Comparison of ENCODE assay signal across 14 cellular contexts in the genomic region with DNA sequence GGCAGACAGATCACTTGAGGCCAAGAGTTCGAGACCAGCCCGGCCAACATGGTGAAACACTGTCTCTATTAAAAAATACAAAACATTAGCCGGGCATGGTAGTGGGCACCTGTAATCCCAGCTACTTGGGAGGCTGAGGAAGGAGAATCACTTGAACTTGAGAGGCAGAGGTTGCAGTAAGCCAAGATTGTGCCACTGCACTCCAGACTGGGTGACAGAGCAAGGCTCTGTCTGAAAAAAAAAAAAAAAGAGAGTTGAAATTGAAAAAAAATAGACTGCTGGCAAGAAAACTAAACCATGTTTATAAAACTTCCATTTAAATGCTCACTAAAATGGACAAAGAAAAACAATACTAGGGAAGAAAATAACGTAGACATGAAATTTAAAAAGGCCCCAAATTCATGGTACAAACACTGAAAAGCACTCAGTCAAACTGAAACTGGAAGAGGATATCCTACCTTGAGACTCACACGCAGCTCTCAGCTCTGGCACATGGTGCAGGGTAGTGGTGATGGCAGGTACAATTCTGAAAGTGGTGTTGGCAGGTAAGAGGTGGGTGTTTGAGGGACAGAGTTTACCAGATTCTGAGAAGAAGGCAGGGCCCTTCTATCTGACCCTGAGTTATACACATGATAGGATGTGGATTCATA. TPM values are rescaled to one million over a fixed set of nuclear protein-coding genes. Genes with fewer than 3 reads are reported as not detected.
A peak's percentile ranks its signal among the peaks of the same experiment; 100 is the strongest.
DNase-seq lines count a peak whose midpoint lies in the region; ATAC-seq, FAIRE-seq and TF ChIP-seq lines count a peak whose summit lies in the region.
"Had no signal": no experiment of that assay in that cellular context is flagged by ENCODE, and none has a peak within 500 bp of the region (broad histone marks: within the 10 kb centered on the region; RNA-seq: fewer than 3 reads in every experiment).

No MANE protein-coding gene starts in this region.

- CTCF ChIA-PET in GM12878 (lab: Yijun Ruan, JAX) = interaction anchor here (0.8 to 1.6 kb wide), 3 partner anchors 22 to 88 kb away, joined by 3 to 4 read pairs (median 4); no protein-coding TSS in a partner anchor
- CTCF ChIA-PET in RWPE1 (lab: Yijun Ruan, JAX) = no interaction called here

- peak overlapping the region; percentile 50 for H3K4me2 ChIP-seq in GM12878 (ENCODE audit: control insufficient read depth, insufficient read depth)

- H2AFZ ChIP-seq in GM12878 (ENCODE audit: control insufficient read depth, low read depth, low read length) = peak overlapping the region; percentile 60
- H2AFZ ChIP-seq: GM23248 had no signal

- peak; percentile 49 for TF ChIP-seq POLR2A in GM12878 (IDR thresholded peaks at IDR 0.05; ENCODE audit: low read depth, low read length)
- no peak for TF ChIP-seq POLR2A in stomach (IDR thresholded peaks at IDR 0.05)

- peak overlapping the region in 2 of 3 donors; percentile 24 to 32 for H3K27ac Mint-ChIP-seq in IgD-negative memory B cell

- no peaks in the 10 kb centered on the region for H3K9me3 Mint-ChIP-seq in IgD-negative memory B cell

- TF ChIP-seq CTCF in GM12878 (IDR thresholded peaks at IDR 0.05 in 2 of 3, conservative IDR thresholded peaks at IDR 0.05 in 1 of 3; ENCODE audit: control insufficient read depth in 2 of 3, extremely low read depth in 1 of 3, insufficient read depth in 1 of 3, low read depth in 3 of 3, low read length in 3 of 3) = no peak
- TF ChIP-seq CTCF in RWPE1 (conservative IDR thresholded peaks at IDR 0.05; ENCODE audit: low read depth) = no peak
- TF ChIP-seq CTCF in stomach (IDR thresholded peaks at IDR 0.05) = no peak

- POLR2A ChIA-PET in GM12878 (lab: Charles Lee) = interaction anchor here (0.7 to 2.4 kb wide), 4 partner anchors 9 to 18 kb away, joined by 3 to 12 read pairs (median 5); a partner anchor contains a TSS
- POLR2A ChIA-PET in RWPE1 (lab: Yijun Ruan, JAX; ENCODE audit: low non-redundant PET) = no interaction called here

- WGBS in GM12878 (ENCODE audit: insufficient coverage, insufficient replicate concordance, low lambda C conversion rate, missing lambda C conversion rate) = 61% methylated on average over 5 of the region's 5 CpGs
- 57 to 66% (median 59%) methylated on average over 5 of the region's 5 CpGs for WGBS in stomach, 5 donors

- FAIRE-seq in GM12878 (lab: Jason Lieb, UNC) = peak; percentile 95
- FAIRE-seq: G401.6, HepG2 had no signal

- SMC1A ChIA-PET in GM12878 (lab: Charles Lee; ENCODE audit: uncharacterized antibody, unreplicated experiment) = interaction anchor here (1.3 to 2.4 kb wide), 3 partner anchors 12 to 19 kb away, joined by 3 to 11 read pairs (median 5); a partner anchor contains a TSS

- intact Hi-C loops in GM12878 (cut with micrococcal nuclease; ENCODE audit: unreplicated experiment) = no loop called here
- intact Hi-C loops in stomach (cut with DNase I; ENCODE audit: low total_unique reads) = no loop called here

- no peaks in the 10 kb centered on the region for H3K27me3 Mint-ChIP-seq in IgD-negative memory B cell

- H3K4me3 ChIP-seq in GM12878 (no peak overlapping the region), stomach (no peak overlapping the region)
- H3K4me3 ChIP-seq: gastrocnemius medialis, GM23248 had no signal

- no peak overlapping the region; the same call in 1 of the 2 replicates for H3K9ac ChIP-seq in GM12878 (ENCODE audit: control insufficient read depth, insufficient read depth, low read length)
- H3K9ac ChIP-seq: GM23248 had no signal

- H3K79me2 ChIP-seq in GM12878 (ENCODE audit: control insufficient read depth, insufficient read depth, low read length) = no peaks in the 10 kb centered on the region

- peaks cover 6% of the 10 kb centered on the region for H3K36me3 Mint-ChIP-seq in IgD-negative memory B cell

- peak; percentile 45 for DNase-seq in GM12878 (ENCODE audit: low read depth, low spot score)
- peak; percentile 28 for DNase-seq in stimulated activated naive CD4-positive, alpha-beta T cell treated with Interleukin-2 at 50 U/mL for 16 hours (lab: John Stamatoyannopoulos, UW)
- DNase-seq in RWPE1 (ENCODE audit: low spot score) = no peak
- DNase-seq in HPDE6-E6E7 (ENCODE audit: extremely low spot score) = no peak
- no peak for DNase-seq in T1000 (lab: John Stamatoyannopoulos, UW)
- no peak for DNase-seq in stomach
- DNase-seq: gastrocnemius medialis, GM23248, NCI-H510A treated with DMSO at 0.1 percent for 48 hours, T-helper 9 cell had no signal

- H3K9me3 ChIP-seq in GM12878 (replicated peaks; ENCODE audit: control insufficient read depth, insufficient read depth, low read length) (no peaks in the 10 kb centered on the region), stomach (no peaks in the 10 kb centered on the region)
- H3K9me3 ChIP-seq: gastrocnemius medialis had no signal

- H3K4me1 Mint-ChIP-seq in IgD-negative memory B cell = peaks cover 6 to 11% (median 6%) of the 10 kb centered on the region in 3 donors

- TF ChIP-seq EP300 in GM12878 (IDR thresholded peaks at IDR 0.05; ENCODE audit: borderline replicate concordance in 1 of 2, control insufficient read depth in 1 of 2, low read depth in 2 of 2, low read length in 2 of 2) (no peak), stomach (IDR thresholded peaks at IDR 0.05) (no peak)

- peak overlapping the region in 1 of 4 donors; percentile 79 for H3K4me3 Mint-ChIP-seq in IgD-negative memory B cell

- in situ Hi-C loops in GM12878 (cut with MboI) = no loop called here

- RAD21 ChIA-PET in GM12878 (lab: Charles Lee; ENCODE audit: unreplicated experiment) = interaction anchor here (1.0 to 1.5 kb wide), 3 partner anchors 18 to 37 kb away, joined by 3 to 6 read pairs (median 4); a partner anchor contains a TSS

- H3K36me3 ChIP-seq in GM12878 (ENCODE audit: control insufficient read depth in 2 of 2, insufficient read depth in 2 of 2, low read length in 1 of 2) = peaks cover 1 to 12% of the 10 kb centered on the region in 2 experiments
- H3K36me3 ChIP-seq in stomach = peaks cover 23 to 40% (median 38%) of the 10 kb centered on the region in 4 donors

- no peak for TF ChIP-seq RAD21 in GM12878 (IDR thresholded peaks at IDR 0.05; ENCODE audit: insufficient read depth, low read depth, low read length)

- H3K27me3 ChIP-seq in GM12878 (replicated peaks in 1 of 2; ENCODE audit: control insufficient read depth in 2 of 2, insufficient read depth in 2 of 2, low read length in 1 of 2) (no peaks in the 10 kb centered on the region), stomach (no peaks in the 10 kb centered on the region)
- H3K27me3 ChIP-seq: gastrocnemius medialis had no signal

- ATAC-seq in GM19372 (IDR thresholded peaks at IDR 0.05; ENCODE audit: low read depth, unreplicated experiment) = peak; percentile 54
- peak; percentile 99 for ATAC-seq in GM12878
- ATAC-seq: gastrocnemius medialis, HepG2 had no signal

- H3K27ac ChIP-seq in GM12878 (ENCODE audit: control insufficient read depth, insufficient read depth) (peak overlapping the region; percentile 41), RWPE1 (no peak overlapping the region), stomach (peak overlapping the region in 2 of 5 donors; percentile 39 to 78)
- H3K27ac ChIP-seq: gastrocnemius medialis, GM23248 had no signal

- H3K4me1 ChIP-seq in GM12878 (ENCODE audit: control insufficient read depth, insufficient read depth, low read length) = peaks cover 12% of the 10 kb centered on the region
- peaks cover 0 to 17% (median 6%) of the 10 kb centered on the region in 4 donors for H3K4me1 ChIP-seq in stomach
- H3K4me1 ChIP-seq: gastrocnemius medialis had no signal

- BruUV-seq in GM12878 (replicated peaks; lab: Mats Ljungman, UMichigan) = no TSS peak

- no peaks in the 10 kb centered on the region for H4K20me1 ChIP-seq in GM12878 (ENCODE audit: control insufficient read depth, insufficient read depth)

RNA-seq across cellular contexts. Expression of a gene that starts 19.3 kb away (rescaled TPM):
- polyA plus RNA-seq in IgD-negative memory B cell (11.0 TPM), GM12878 (2011; rRNA removed) (26.3 and 36.2 TPM in 2 replicates), GM12878 (2014; fragmentation: Illumina TruSeq; extraction: Trizol) (22.0 and 29.3 TPM in 2 replicates), GM12878 (2014; fragmentation: Nextera tagmentation; extraction: Ambion mirVana) (1 to 10 TPM; 2.0 to 4.2 TPM), GM12878 (2014; rRNA removed) (32.6 and 32.8 TPM in 2 replicates), GM12878 (2016; fragmentation: Nextera tagmentation; extraction: Ambion mirVana) (10 to 100 TPM; 27.1 to 30.8 TPM), stomach (10 to 100 TPM; 15.3 to 24.2 (median 20.0) TPM)
- total RNA-seq in GM12878 (2013; cell fraction: nucleolus; rRNA removed) = 68.0 and 71.2 TPM in 2 replicates
- total RNA-seq in GM12878 (2014; rRNA removed) (19.8 and 21.6 TPM in 2 replicates), GM12878 (2014; rRNA removed; fragmentation: Illumina TruSeq; extraction: Trizol) (19.0 and 21.2 TPM in 2 replicates), GM12878 (2021) (29.7 and 31.1 TPM in 2 replicates), stomach (100 to 1,000 TPM in 1 of 5 donors, 10 to 100 TPM in 4; 12.9 to 146 (median 29.5) TPM)
- polyA plus RNA-seq in GM12878 (2011; ENCODE audit: low read depth) = 16.1 TPM
- polyA plus RNA-seq in GM12878 (2011; cell fraction: cytosol; rRNA removed) = 32.1 and 42.7 TPM in 2 replicates
- 110 and 114 TPM in 2 replicates for polyA plus RNA-seq in GM12878 (2011; cell fraction: nucleus; rRNA removed)
- 31.1 and 34.2 TPM in 2 replicates for polyA plus RNA-seq in GM12878 (2012)
- 20.8 and 41.9 TPM in 2 replicates for polyA minus RNA-seq in GM12878 (2011; rRNA and poly(A)+ RNA removed)
- polyA minus RNA-seq in GM12878 (2011; cell fraction: cytosol; rRNA and poly(A)+ RNA removed) = 15.7 and 16.4 TPM in 2 replicates
- 36.3 and 58.3 TPM in 2 replicates for polyA minus RNA-seq in GM12878 (2011; cell fraction: nucleus; rRNA and poly(A)+ RNA removed)

RNA-seq across cellular contexts. Expression of a gene that starts 19.5 kb away (rescaled TPM):
- polyA plus RNA-seq in IgD-negative memory B cell (220 TPM), GM12878 (2011; rRNA removed) (78.6 and 93.1 TPM in 2 replicates), GM12878 (2014; fragmentation: Illumina TruSeq; extraction: Trizol) (197 and 224 TPM in 2 replicates), GM12878 (2014; fragmentation: Nextera tagmentation; extraction: Ambion mirVana) (100 to 1,000 TPM in 1 of 2 experiments, 10 to 100 TPM in 1; 95.5 to 113 TPM), GM12878 (2014; rRNA removed) (156 and 166 TPM in 2 replicates), GM12878 (2016; fragmentation: Nextera tagmentation; extraction: Ambion mirVana) (100 to 1,000 TPM; 298 to 306 TPM), stomach (100 to 1,000 TPM; 111 to 148 (median 116) TPM)
- 9.7 and 10.7 TPM in 2 replicates for total RNA-seq in GM12878 (2013; cell fraction: nucleolus; rRNA removed)
- total RNA-seq in GM12878 (2014; rRNA removed) (42.3 and 46.4 TPM in 2 replicates), GM12878 (2014; rRNA removed; fragmentation: Illumina TruSeq; extraction: Trizol) (28.7 and 31.3 TPM in 2 replicates), GM12878 (2021) (173 and 193 TPM in 2 replicates), stomach (10 to 100 TPM; 20.2 to 90.7 (median 43.2) TPM)
- 235 TPM for polyA plus RNA-seq in GM12878 (2011; ENCODE audit: low read depth)
- 283 and 305 TPM in 2 replicates for polyA plus RNA-seq in GM12878 (2011; cell fraction: cytosol; rRNA removed)
- 87.0 and 88.2 TPM in 2 replicates for polyA plus RNA-seq in GM12878 (2011; cell fraction: nucleus; rRNA removed)
- 213 and 226 TPM in 2 replicates for polyA plus RNA-seq in GM12878 (2012)
- 135 and 137 TPM in 2 replicates for polyA minus RNA-seq in GM12878 (2011; rRNA and poly(A)+ RNA removed)
- 39.2 and 50.7 TPM in 2 replicates for polyA minus RNA-seq in GM12878 (2011; cell fraction: cytosol; rRNA and poly(A)+ RNA removed)
- 21.5 and 28.7 TPM in 2 replicates for polyA minus RNA-seq in GM12878 (2011; cell fraction: nucleus; rRNA and poly(A)+ RNA removed)

RNA-seq across cellular contexts. Expression of a gene that starts 21.6 kb away (rescaled TPM):
- 0.51 TPM for polyA plus RNA-seq in IgD-negative memory B cell
- total RNA-seq in GM12878 (2013; cell fraction: nucleolus; rRNA removed) = 7.1 and 7.6 TPM in 2 replicates
- total RNA-seq in GM12878 (2014; rRNA removed) = 1.9 and 2.3 TPM in 2 replicates
- total RNA-seq in GM12878 (2014; rRNA removed; fragmentation: Illumina TruSeq; extraction: Trizol) = 1.2 and 1.6 TPM in 2 replicates
- total RNA-seq in GM12878 (2021) = 3.9 and 7.0 TPM in 2 replicates
- 2.1 TPM for polyA plus RNA-seq in GM12878 (2011; ENCODE audit: low read depth)
- 1.6 and 1.9 TPM in 2 replicates for polyA plus RNA-seq in GM12878 (2011; rRNA removed)
- polyA plus RNA-seq in GM12878 (2011; cell fraction: cytosol; rRNA removed) = 0.94 and 2.1 TPM in 2 replicates
- 30.2 and 30.7 TPM in 2 replicates for polyA plus RNA-seq in GM12878 (2011; cell fraction: nucleus; rRNA removed)
- 2.3 and 3.0 TPM in 2 replicates for polyA plus RNA-seq in GM12878 (2012)
- polyA plus RNA-seq in GM12878 (2014; fragmentation: Illumina TruSeq; extraction: Trizol) = 2.0 and 2.6 TPM in 2 replicates
- polyA plus RNA-seq in GM12878 (2014; fragmentation: Nextera tagmentation; extraction: Ambion mirVana) = under 1 TPM; 0.22 to 0.42 TPM
- 6.3 and 7.9 TPM in 2 replicates for polyA plus RNA-seq in GM12878 (2014; rRNA removed)
- polyA plus RNA-seq in GM12878 (2016; fragmentation: Nextera tagmentation; extraction: Ambion mirVana) = 1 to 10 TPM; 1.5 to 1.7 TPM
- 1.4 TPM in 2 replicates for polyA minus RNA-seq in GM12878 (2011; rRNA and poly(A)+ RNA removed)
- not detected in 2 replicates for polyA minus RNA-seq in GM12878 (2011; cell fraction: cytosol; rRNA and poly(A)+ RNA removed)
- 5.8 and 10.7 TPM in 2 replicates for polyA minus RNA-seq in GM12878 (2011; cell fraction: nucleus; rRNA and poly(A)+ RNA removed)
- 1 to 10 TPM in 3 of 5 donors, under 1 TPM in 1, not detected in 1; 0.37 to 7.8 (median 4.9) TPM for total RNA-seq in stomach
- polyA plus RNA-seq in stomach = 1 to 10 TPM in 1 of 3 donors, under 1 TPM in 2; 0.31 to 2.9 (median 0.87) TPM

RNA-seq across cellular contexts. Expression of a gene that starts 35.2 kb away (rescaled TPM):
- polyA plus RNA-seq in IgD-negative memory B cell (3.1 TPM), GM12878 (2011; rRNA removed) (2.8 and 3.5 TPM in 2 replicates), GM12878 (2014; fragmentation: Illumina TruSeq; extraction: Trizol) (1.1 and 1.5 TPM in 2 replicates), GM12878 (2014; fragmentation: Nextera tagmentation; extraction: Ambion mirVana) (under 1 TPM; 0.49 to 0.87 TPM), GM12878 (2014; rRNA removed) (1.7 and 5.0 TPM in 2 replicates), GM12878 (2016; fragmentation: Nextera tagmentation; extraction: Ambion mirVana) (1 to 10 TPM; 1.2 to 2.4 TPM), stomach (1 to 10 TPM; 1.1 to 3.4 (median 1.2) TPM)
- total RNA-seq in GM12878 (2013; cell fraction: nucleolus; rRNA removed) = 5.9 and 6.1 TPM in 2 replicates
- total RNA-seq in GM12878 (2014; rRNA removed) (1.0 and 1.3 TPM in 2 replicates), GM12878 (2014; rRNA removed; fragmentation: Illumina TruSeq; extraction: Trizol) (1.0 and 1.3 TPM in 2 replicates), GM12878 (2021) (0.90 and 1.6 TPM in 2 replicates), stomach (1 to 10 TPM in 4 of 5 donors, not detected in 1; 1.0 to 9.3 (median 6.0) TPM)
- polyA plus RNA-seq in GM12878 (2011; ENCODE audit: low read depth) = 0.88 TPM
- 6.5 and 7.8 TPM in 2 replicates for polyA plus RNA-seq in GM12878 (2011; cell fraction: cytosol; rRNA removed)
- polyA plus RNA-seq in GM12878 (2011; cell fraction: nucleus; rRNA removed) = 2.0 and 2.1 TPM in 2 replicates
- polyA plus RNA-seq in GM12878 (2012) = 1.8 and 1.9 TPM in 2 replicates
- 1.0 and 1.5 TPM in 2 replicates for polyA minus RNA-seq in GM12878 (2011; rRNA and poly(A)+ RNA removed)
- polyA minus RNA-seq in GM12878 (2011; cell fraction: cytosol; rRNA and poly(A)+ RNA removed) = 0.67 and 0.94 TPM in 2 replicates
- 0.36 and 0.96 TPM in 2 replicates for polyA minus RNA-seq in GM12878 (2011; cell fraction: nucleus; rRNA and poly(A)+ RNA removed)

RNA-seq across cellular contexts. Expression of a gene that starts 51.1 kb away (rescaled TPM):
- polyA plus RNA-seq in IgD-negative memory B cell (0.18 TPM), GM12878 (2011; rRNA removed) (not detected in 2 replicates), GM12878 (2014; fragmentation: Illumina TruSeq; extraction: Trizol) (not detected in 2 replicates), GM12878 (2014; fragmentation: Nextera tagmentation; extraction: Ambion mirVana) (not detected), GM12878 (2014; rRNA removed) (not detected in 2 replicates), GM12878 (2016; fragmentation: Nextera tagmentation; extraction: Ambion mirVana) (not detected), stomach (under 1 TPM in 1 of 3 donors, not detected in 2; 0.25 TPM)
- not detected in 2 replicates for total RNA-seq in GM12878 (2013; cell fraction: nucleolus; rRNA removed)
- total RNA-seq in GM12878 (2014; rRNA removed) (not detected in 2 replicates), GM12878 (2014; rRNA removed; fragmentation: Illumina TruSeq; extraction: Trizol) (not detected in 2 replicates), GM12878 (2021) (not detected in 2 replicates), stomach (not detected)
- not detected for polyA plus RNA-seq in GM12878 (2011; ENCODE audit: low read depth)
- not detected in 2 replicates for polyA plus RNA-seq in GM12878 (2011; cell fraction: cytosol; rRNA removed)
- polyA plus RNA-seq in GM12878 (2011; cell fraction: nucleus; rRNA removed) = not detected in 2 replicates
- not detected in 2 replicates for polyA plus RNA-seq in GM12878 (2012)
- not detected in 2 replicates for polyA minus RNA-seq in GM12878 (2011; rRNA and poly(A)+ RNA removed)
- not detected in 2 replicates for polyA minus RNA-seq in GM12878 (2011; cell fraction: cytosol; rRNA and poly(A)+ RNA removed)
- not detected in 2 replicates for polyA minus RNA-seq in GM12878 (2011; cell fraction: nucleus; rRNA and poly(A)+ RNA removed)
- total RNA-seq: gastrocnemius medialis, HepG2 had no signal
- polyA plus RNA-seq: GM23248, HepG2 had no signal

Comparison
In these comparisons a context has a peak if more than half of its experiments do, and no peak if none do; other contexts are left out.
1. DNase-seq: peak in GM12878 (single experiment) and stimulated activated naive CD4-positive, alpha-beta T cell treated with Interleukin-2 at 50 U/mL for 16 hours (single experiment); none in RWPE1 (single experiment), HPDE6-E6E7 (single experiment), T1000 (single experiment) and stomach (single experiment).